Comparison of ENCODE assay signal across 11 cellular contexts in the genomic region with DNA sequence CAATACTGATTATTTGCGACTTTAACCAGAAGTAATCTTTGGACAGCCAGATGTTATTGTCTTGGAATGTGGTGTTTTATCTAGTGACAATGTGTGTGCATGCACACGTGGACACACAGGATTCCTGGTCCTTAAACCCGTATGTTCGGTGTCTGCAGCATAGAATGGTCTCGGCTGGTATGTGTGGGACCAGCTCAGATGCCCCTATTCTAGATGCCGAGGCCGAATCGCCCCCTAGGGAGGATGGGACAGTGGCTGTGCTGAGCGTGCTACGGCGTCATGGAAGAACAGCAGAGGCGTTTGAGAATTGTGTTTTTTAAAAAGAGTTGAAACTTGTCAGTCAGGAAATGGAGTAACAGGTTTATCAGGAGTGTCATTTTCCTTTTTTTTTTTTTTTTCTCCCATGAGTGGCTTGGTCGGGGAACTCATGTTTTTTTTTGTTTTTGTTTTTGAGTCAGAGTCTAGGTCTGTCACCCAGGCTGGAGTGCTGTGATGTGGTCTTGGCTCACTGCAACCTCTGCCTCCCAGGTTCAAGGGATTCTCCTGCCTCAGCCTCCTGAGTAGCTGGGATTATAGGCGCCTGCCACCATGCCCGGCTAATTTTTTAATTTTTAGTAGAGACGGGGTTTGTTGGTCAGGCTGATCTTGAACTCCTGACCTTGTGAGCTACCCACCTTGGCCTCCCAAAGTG. TPM values are rescaled to one million over a fixed set of nuclear protein-coding genes. Genes with fewer than 3 reads are reported as not detected.
DNase-seq lines count a peak whose midpoint lies in the region; ATAC-seq, FAIRE-seq and TF ChIP-seq lines count a peak whose summit lies in the region.
"Had no signal": no experiment of that assay in that cellular context is flagged by ENCODE, and none has a peak within 500 bp of the region (broad histone marks: within the 10 kb centered on the region; RNA-seq: fewer than 3 reads in every experiment).

No MANE protein-coding gene starts in this region.

- H3K27ac Mint-ChIP-seq in GM23338 (peak overlapping the region; percentile 60; the same call in 1 of the 2 replicates), osteocyte (ENCODE audit: unreplicated experiment) (peak overlapping the region; percentile 19)
- peak overlapping the region; percentile 73 for H3K27ac Mint-ChIP-seq in T-helper 2 cell treated with Interferon-gamma antibody and Interleukin-4, amounts not matched to agents 5 μg/mL and 100 μg/mL, for 36 hours

- no peak for TF ChIP-seq EP300 in H1 (IDR thresholded peaks at IDR 0.05; ENCODE audit: borderline replicate concordance in 1 of 2, low read depth in 2 of 2, low read length in 2 of 2)

- no peak overlapping the region for H2AK5ac ChIP-seq in H1 (ENCODE audit: low read depth, low read length)

- H4K20me1 ChIP-seq in GM23338 (replicated peaks; ENCODE audit: insufficient read depth) (peaks cover 53% of the 10 kb centered on the region), H1 (replicated peaks in 1 of 2; ENCODE audit: control insufficient read depth in 1 of 2, insufficient read depth in 2 of 2, low read length in 2 of 2) (peaks cover 26 to 42% of the 10 kb centered on the region in 2 experiments)

- no peaks in the 10 kb centered on the region for H3K23me2 ChIP-seq in H1 (ENCODE audit: low read depth, low read length)

- peak overlapping the region; percentile 28; the same call in 1 of the 2 replicates for H4K8ac ChIP-seq in H1 (ENCODE audit: extremely low read depth, insufficient read depth, low read length)

- no peak overlapping the region for H3K23ac ChIP-seq in H1 (ENCODE audit: insufficient read length)

- no peak overlapping the region for H4K5ac ChIP-seq in H1 (ENCODE audit: insufficient read length, low read depth, low read length)

- H3K27me3 Mint-ChIP-seq in GM23338 (ENCODE audit: insufficient read depth, low read depth, poor library complexity), result peaks cover 9% of the 10 kb centered on the region
- no peaks in the 10 kb centered on the region for H3K27me3 Mint-ChIP-seq in T-helper 2 cell treated with Interferon-gamma antibody and Interleukin-4, amounts not matched to agents 5 μg/mL and 100 μg/mL, for 36 hours (ENCODE audit: low read depth)
- H3K27me3 Mint-ChIP-seq in osteocyte (ENCODE audit: unreplicated experiment), result no peaks in the 10 kb centered on the region

- no peaks in the 10 kb centered on the region; the same call in 2 of the 3 replicates for H3K9me3 Mint-ChIP-seq in GM23338
- peaks cover 9% of the 10 kb centered on the region for H3K9me3 Mint-ChIP-seq in T-helper 2 cell treated with Interferon-gamma antibody and Interleukin-4, amounts not matched to agents 5 μg/mL and 100 μg/mL, for 36 hours
- H3K9me3 Mint-ChIP-seq in osteocyte (ENCODE audit: unreplicated experiment), result no peaks in the 10 kb centered on the region

- no peak for DNase-seq in GM23338 (ENCODE audit: low spot score)
- DNase-seq in T-helper 2 cell treated with Interferon-gamma antibody and Interleukin-4, amounts not matched to agents 5 μg/mL and 100 μg/mL, for 36 hours (ENCODE audit: low spot score), result no peak
- DNase-seq in H1 (ENCODE audit: low read depth in 1 of 2, low spot score in 2 of 2), result no peak
- no peak for DNase-seq in osteocyte (ENCODE audit: extremely low spot score, unreplicated experiment)
- DNase-seq in SIG-M5 (lab: John Stamatoyannopoulos, UW), result no peak
- no peak for DNase-seq in activated effector memory CD4-positive, alpha-beta T cell treated with anti-CD3 and anti-CD28 coated beads, Interleukin-2, amount 50 U/mL, for 16 hours
- DNase-seq in NCI-H2107 (lab: John Stamatoyannopoulos, UW), result no peak
- no peak for DNase-seq in amygdala (lab: John Stamatoyannopoulos, UW)
- DNase-seq: gastrocnemius medialis, NCI-H1930 had no signal

- H3K4me2 ChIP-seq in GM23338, result no peak overlapping the region
- no peak overlapping the region for H3K4me2 ChIP-seq in H1 (ENCODE audit: insufficient read depth in 1 of 2, low read depth in 2 of 2, low read length in 2 of 2)

- H3K4me3 Mint-ChIP-seq in GM23338, result no peak overlapping the region; the same call in 2 of the 3 replicates
- H3K4me3 Mint-ChIP-seq in T-helper 2 cell treated with Interferon-gamma antibody and Interleukin-4, amounts not matched to agents 5 μg/mL and 100 μg/mL, for 36 hours, result peak overlapping the region; percentile 46
- H3K4me3 Mint-ChIP-seq in osteocyte (ENCODE audit: unreplicated experiment), result no peak overlapping the region

- no peak overlapping the region for H2BK15ac ChIP-seq in H1 (ENCODE audit: low read length)

- H3K9me3 ChIP-seq in H1 (ENCODE audit: insufficient read depth in 2 of 2, low read depth in 1 of 2, low read length in 1 of 2), result 0 out of 4 replicates have a peak, but pooled peaks cover 0 to 4% of the 10 kb centered on the region in 2 experiments
- H3K9me3 ChIP-seq: gastrocnemius medialis had no signal

- no peak overlapping the region for H2BK20ac ChIP-seq in H1 (ENCODE audit: low read length)

- no peak overlapping the region for H2BK120ac ChIP-seq in H1 (replicated peaks; ENCODE audit: low read depth, low read length)

- no peak overlapping the region for H3K9ac ChIP-seq in H1 (replicated peaks in 1 of 4; ENCODE audit: extremely low read depth in 1 of 4, low read depth in 3 of 4, low read length in 3 of 4)

- no peak overlapping the region for H3K4ac ChIP-seq in H1 (replicated peaks; ENCODE audit: insufficient read length, low read depth, low read length)

- FAIRE-seq in H1 (lab: Jason Lieb, UNC), result no peak
- FAIRE-seq: RCC 7860 had no signal

- no peaks in the 10 kb centered on the region for H3K27me3 ChIP-seq in GM23338 (ENCODE audit: insufficient read depth)
- no peaks in the 10 kb centered on the region for H3K27me3 ChIP-seq in H1 (replicated peaks in 1 of 4; ENCODE audit: control insufficient read depth in 3 of 4, extremely low read depth in 1 of 4, insufficient read depth in 3 of 4, low read length in 3 of 4)
- H3K27me3 ChIP-seq: gastrocnemius medialis had no signal

- H2BK12ac ChIP-seq in H1 (ENCODE audit: low read depth, low read length), result no peak overlapping the region

- CTCF ChIA-PET in H1 (lab: Charles Lee; ENCODE audit: partially characterized antibody), result interaction anchor here (1.3 to 1.9 kb wide), 3 partner anchors 10 to 124 kb away, joined by 5 to 6 read pairs (median 5); partner anchors contain the start of gene FAAP20

- peaks cover 6% of the 10 kb centered on the region for H3K36me3 Mint-ChIP-seq in GM23338 (ENCODE audit: low read depth)
- peaks cover 29% of the 10 kb centered on the region for H3K36me3 Mint-ChIP-seq in T-helper 2 cell treated with Interferon-gamma antibody and Interleukin-4, amounts not matched to agents 5 μg/mL and 100 μg/mL, for 36 hours (ENCODE audit: low read depth)
- peaks cover 4% of the 10 kb centered on the region for H3K36me3 Mint-ChIP-seq in osteocyte (ENCODE audit: unreplicated experiment)

- 88% methylated on average over 16 of the region's 16 CpGs; no CpG with 5 or more reads in 1 of the 2 experiments for WGBS in H1 (ENCODE audit: extremely low coverage in 1 of 2, insufficient coverage in 1 of 2, insufficient read length in 1 of 2, insufficient replicate concordance in 2 of 2, low coverage in 1 of 2, low lambda C conversion rate in 2 of 2, missing lambda C conversion rate in 1 of 2), 2 experiments

- no peak for TF ChIP-seq POLR2A in H1 (IDR thresholded peaks at IDR 0.05; ENCODE audit: control extremely low read depth in 1 of 2, low read depth in 2 of 2, low read length in 2 of 2)

- H3K4me3 ChIP-seq in GM23338 (no peak overlapping the region), H1 (ENCODE audit: extremely low read depth in 1 of 4, insufficient read depth in 2 of 4, low read depth in 3 of 4, low read length in 4 of 4) (peak overlapping the region in 1 of 4 experiments; percentile 10; a peak in 1 of 8 replicates)

- peak overlapping the region; percentile 8; the same call in 1 of the 2 replicates for H3K27ac ChIP-seq in GM23338 (ENCODE audit: low read depth)
- no peak overlapping the region for H3K27ac ChIP-seq in H1 (ENCODE audit: low read depth, low read length)

- H3K79me1 ChIP-seq in H1 (ENCODE audit: low read depth, low read length), result peaks cover 42% of the 10 kb centered on the region

- H2AFZ ChIP-seq in GM23338 (no peak overlapping the region), H1 (ENCODE audit: low read length) (no peak overlapping the region)

- H3K4me1 ChIP-seq in GM23338 (ENCODE audit: insufficient read depth), result peaks cover 16% of the 10 kb centered on the region
- H3K4me1 ChIP-seq in H1 (replicated peaks in 1 of 4; ENCODE audit: control insufficient read depth in 3 of 4, insufficient read depth in 4 of 4, low read length in 3 of 4), result peaks cover 0 to 13% (median 4%) of the 10 kb centered on the region in 4 experiments; a peak in 5 of 7 replicates

- no peak overlapping the region for H2BK5ac ChIP-seq in H1 (ENCODE audit: low read depth, low read length)

- no peak overlapping the region for H3K56ac ChIP-seq in H1 (replicated peaks; ENCODE audit: insufficient read length, low read depth, low read length)

- TF ChIP-seq RAD21 in H1 (IDR thresholded peaks at IDR 0.05 in 1 of 2, conservative IDR thresholded peaks at IDR 0.05 in 1 of 2; ENCODE audit: low read depth in 2 of 2, low read length in 2 of 2), result no peak

- H3K14ac ChIP-seq in H1 (ENCODE audit: insufficient read length), result no peak overlapping the region

- H3K4me1 Mint-ChIP-seq in GM23338, result peaks cover 30% of the 10 kb centered on the region
- H3K4me1 Mint-ChIP-seq in T-helper 2 cell treated with Interferon-gamma antibody and Interleukin-4, amounts not matched to agents 5 μg/mL and 100 μg/mL, for 36 hours (ENCODE audit: low read depth), result peaks cover 33% of the 10 kb centered on the region
- H3K4me1 Mint-ChIP-seq in osteocyte (ENCODE audit: unreplicated experiment), result peaks cover 38% of the 10 kb centered on the region

- H3K36me3 ChIP-seq in GM23338 (ENCODE audit: insufficient read depth) (no peaks in the 10 kb centered on the region), H1 (ENCODE audit: control insufficient read depth in 2 of 4, insufficient read depth in 4 of 4, low read length in 3 of 4) (no peaks in the 10 kb centered on the region)
- H3K36me3 ChIP-seq: gastrocnemius medialis had no signal

- peaks cover 24% of the 10 kb centered on the region for H3F3A ChIP-seq in GM23338 (replicated peaks; ENCODE audit: low read depth)

- no peak for ATAC-seq in GM23338
- ATAC-seq: gastrocnemius medialis had no signal

- H3K79me2 ChIP-seq in GM23338 (replicated peaks; ENCODE audit: insufficient read depth) (peaks cover 98% of the 10 kb centered on the region), H1 (ENCODE audit: control insufficient read depth in 1 of 2, insufficient read depth in 2 of 2, low read length in 2 of 2) (peaks cover 54 to 99% of the 10 kb centered on the region in 2 experiments)

- H4K91ac ChIP-seq in H1 (replicated peaks; ENCODE audit: insufficient read length, low read length), result no peak overlapping the region

- TF ChIP-seq CTCF in GM23338 (conservative IDR thresholded peaks at IDR 0.05; ENCODE audit: low read depth in 2 of 2) (no peak), H1 (IDR thresholded peaks at IDR 0.05; ENCODE audit: control extremely low read depth in 1 of 3, insufficient read depth in 1 of 3, low read depth in 1 of 3, low read length in 3 of 3) (no peak), osteocyte (IDR thresholded peaks at IDR 0.05) (no peak)

- H3K9me2 ChIP-seq in GM23338 (ENCODE audit: insufficient read depth), result 0 out of 2 replicates have a peak, but pooled peaks cover 12% of the 10 kb centered on the region

- H3K18ac ChIP-seq in H1 (ENCODE audit: extremely low read depth, low read length), result no peak overlapping the region

- POLR2A ChIA-PET in H1 (lab: Charles Lee; ENCODE audit: partially characterized antibody), result interaction anchor here (1.5 to 1.7 kb wide), 2 partner anchors 8 to 33 kb away, joined by 4 to 8 read pairs; no protein-coding TSS in a partner anchor

RNA-seq across cellular contexts. Expression of gene SKI, which starts 30.1 kb away (rescaled TPM):
- total RNA-seq in GM23338 (2014; rRNA removed; shearing (Covaris generic)), result 62.8 and 66.8 TPM in 2 replicates
- polyA plus RNA-seq in GM23338 (2016; fragmentation: Nextera tagmentation; extraction: Ambion mirVana), result 9.3 and 10.4 TPM in 2 replicates
- total RNA-seq in H1 (2021; fragmentation: NEBNext Ultra II Directional; extraction: Animal tissue kit (Norgen Biotek cat#: 25700)), result 80.2 and 87.6 TPM in 2 replicates
- 8.3 and 14.5 TPM in 2 replicates for polyA plus RNA-seq in H1 (2011; rRNA removed)
- 8.6 TPM for polyA plus RNA-seq in H1 (2011; cell fraction: cytosol; rRNA removed)
- polyA plus RNA-seq in H1 (2011; cell fraction: nucleus; rRNA removed), result 19.2 TPM
- 24.8 to 35.9 TPM (median 32.3 TPM) in 4 replicates for polyA plus RNA-seq in H1 (2012, experiment 1 of 2)
- polyA plus RNA-seq in H1 (2012, experiment 2 of 2), result 36.5 TPM
- polyA plus RNA-seq in H1 (2013, experiment 1 of 2), result 40.2 TPM
- 39.7 TPM for polyA plus RNA-seq in H1 (2013, experiment 2 of 2)
- 6.3 and 7.3 TPM in 2 replicates for polyA minus RNA-seq in H1 (2011; rRNA and poly(A)+ RNA removed)
- 30.0 TPM for polyA minus RNA-seq in H1 (2011; cell fraction: cytosol; rRNA and poly(A)+ RNA removed)
- polyA minus RNA-seq in H1 (2011; cell fraction: nucleus; rRNA and poly(A)+ RNA removed), result 27.1 TPM
- total RNA-seq in osteocyte, result 131 and 132 TPM in 2 replicates

Comparison
In these comparisons a context has a peak if more than half of its experiments do, and no peak if none do; other contexts are left out.
1. H3K27ac Mint-ChIP-seq: peak in every context shown above with its lines; median percentile 73 in T-helper 2 cell treated with Interferon-gamma antibody and Interleukin-4, amounts not matched to agents 5 μg/mL and 100 μg/mL, for 36 hours; 60 in GM23338; 19 in osteocyte.